In genomic region chr13:67632590-67632989, GRCh38 we compare ENCODE assay signal across 3 cellular contexts.
TF ChIP-seq lines count a peak whose summit lies in the region.

No MANE protein-coding gene starts in this region.

TF ChIP-seq in SK-N-SH treated with all-trans-retinoic acid at 6 μM for 48 hours, 23 proteins besides CTCF, POLR2A, EP300 and RAD21:
- no peak for TF ChIP-seq SNAI2 (CRISPR knock-in tag; IDR thresholded peaks at IDR 0.05)
- no peak for TF ChIP-seq TCF4 (CRISPR knock-in tag; IDR thresholded peaks at IDR 0.05; ENCODE audit: borderline replicate concordance)
- peak; percentile 37; the same call in 1 of the 2 replicates for TF ChIP-seq ISL1 (CRISPR knock-in tag; IDR thresholded peaks at IDR 0.05)

TF ChIP-seq in SK-N-SH, 30 proteins besides CTCF, POLR2A, EP300 and RAD21:
- TF ChIP-seq, protein P1, sequence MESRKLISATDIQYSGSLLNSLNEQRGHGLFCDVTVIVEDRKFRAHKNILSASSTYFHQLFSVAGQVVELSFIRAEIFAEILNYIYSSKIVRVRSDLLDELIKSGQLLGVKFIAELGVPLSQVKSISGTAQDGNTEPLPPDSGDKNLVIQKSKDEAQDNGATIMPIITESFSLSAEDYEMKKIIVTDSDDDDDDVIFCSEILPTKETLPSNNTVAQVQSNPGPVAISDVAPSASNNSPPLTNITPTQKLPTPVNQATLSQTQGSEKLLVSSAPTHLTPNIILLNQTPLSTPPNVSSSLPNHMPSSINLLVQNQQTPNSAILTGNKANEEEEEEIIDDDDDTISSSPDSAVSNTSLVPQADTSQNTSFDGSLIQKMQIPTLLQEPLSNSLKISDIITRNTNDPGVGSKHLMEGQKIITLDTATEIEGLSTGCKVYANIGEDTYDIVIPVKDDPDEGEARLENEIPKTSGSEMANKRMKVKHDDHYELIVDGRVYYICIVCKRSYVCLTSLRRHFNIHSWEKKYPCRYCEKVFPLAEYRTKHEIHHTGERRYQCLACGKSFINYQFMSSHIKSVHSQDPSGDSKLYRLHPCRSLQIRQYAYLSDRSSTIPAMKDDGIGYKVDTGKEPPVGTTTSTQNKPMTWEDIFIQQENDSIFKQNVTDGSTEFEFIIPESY (IDR thresholded peaks at IDR 0.05; ENCODE audit: borderline replicate concordance, low read depth), result no peak
- TF ChIP-seq GABPA (IDR thresholded peaks at IDR 0.05; ENCODE audit: low read depth), result no peak
- no peak for TF ChIP-seq MEF2A (IDR thresholded peaks at IDR 0.05; ENCODE audit: borderline replicate concordance, low read depth)
- TF ChIP-seq, protein P2, sequence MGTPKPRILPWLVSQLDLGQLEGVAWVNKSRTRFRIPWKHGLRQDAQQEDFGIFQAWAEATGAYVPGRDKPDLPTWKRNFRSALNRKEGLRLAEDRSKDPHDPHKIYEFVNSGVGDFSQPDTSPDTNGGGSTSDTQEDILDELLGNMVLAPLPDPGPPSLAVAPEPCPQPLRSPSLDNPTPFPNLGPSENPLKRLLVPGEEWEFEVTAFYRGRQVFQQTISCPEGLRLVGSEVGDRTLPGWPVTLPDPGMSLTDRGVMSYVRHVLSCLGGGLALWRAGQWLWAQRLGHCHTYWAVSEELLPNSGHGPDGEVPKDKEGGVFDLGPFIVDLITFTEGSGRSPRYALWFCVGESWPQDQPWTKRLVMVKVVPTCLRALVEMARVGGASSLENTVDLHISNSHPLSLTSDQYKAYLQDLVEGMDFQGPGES (IDR thresholded peaks at IDR 0.05; ENCODE audit: low read depth, low read length), result no peak
- TF ChIP-seq NFIC (IDR thresholded peaks at IDR 0.05; ENCODE audit: borderline replicate concordance), result no peak
- no peak for TF ChIP-seq TCF12 (IDR thresholded peaks at IDR 0.05)
- no peak for TF ChIP-seq RXRA (IDR thresholded peaks at IDR 0.05; ENCODE audit: borderline replicate concordance, low read depth)
- TF ChIP-seq, protein P3, sequence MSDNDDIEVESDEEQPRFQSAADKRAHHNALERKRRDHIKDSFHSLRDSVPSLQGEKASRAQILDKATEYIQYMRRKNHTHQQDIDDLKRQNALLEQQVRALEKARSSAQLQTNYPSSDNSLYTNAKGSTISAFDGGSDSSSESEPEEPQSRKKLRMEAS (IDR thresholded peaks at IDR 0.05; ENCODE audit: low read depth), result no peak
- no peak for TF ChIP-seq REST (IDR thresholded peaks at IDR 0.05; ENCODE audit: low read depth, low read length)
- TF ChIP-seq SMC3 (IDR thresholded peaks at IDR 0.05; ENCODE audit: low read depth, low read length), result no peak
- TF ChIP-seq JUND (IDR thresholded peaks at IDR 0.05), result no peak
- TF ChIP-seq, protein P4, sequence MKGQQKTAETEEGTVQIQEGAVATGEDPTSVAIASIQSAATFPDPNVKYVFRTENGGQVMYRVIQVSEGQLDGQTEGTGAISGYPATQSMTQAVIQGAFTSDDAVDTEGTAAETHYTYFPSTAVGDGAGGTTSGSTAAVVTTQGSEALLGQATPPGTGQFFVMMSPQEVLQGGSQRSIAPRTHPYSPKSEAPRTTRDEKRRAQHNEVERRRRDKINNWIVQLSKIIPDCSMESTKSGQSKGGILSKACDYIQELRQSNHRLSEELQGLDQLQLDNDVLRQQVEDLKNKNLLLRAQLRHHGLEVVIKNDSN (IDR thresholded peaks at IDR 0.05; ENCODE audit: borderline replicate concordance, low read depth), result no peak
- TF ChIP-seq TAF1 (IDR thresholded peaks at IDR 0.05; ENCODE audit: borderline replicate concordance, low read depth, low read length), result no peak
- no peak for TF ChIP-seq NRF1 (IDR thresholded peaks at IDR 0.05; ENCODE audit: low read depth, low read length)
- no peak for TF ChIP-seq SIN3A (IDR thresholded peaks at IDR 0.05; ENCODE audit: borderline replicate concordance, low read depth, low read length)
- no peak for TF ChIP-seq ELF1 (IDR thresholded peaks at IDR 0.05)
- TF ChIP-seq, protein P5, sequence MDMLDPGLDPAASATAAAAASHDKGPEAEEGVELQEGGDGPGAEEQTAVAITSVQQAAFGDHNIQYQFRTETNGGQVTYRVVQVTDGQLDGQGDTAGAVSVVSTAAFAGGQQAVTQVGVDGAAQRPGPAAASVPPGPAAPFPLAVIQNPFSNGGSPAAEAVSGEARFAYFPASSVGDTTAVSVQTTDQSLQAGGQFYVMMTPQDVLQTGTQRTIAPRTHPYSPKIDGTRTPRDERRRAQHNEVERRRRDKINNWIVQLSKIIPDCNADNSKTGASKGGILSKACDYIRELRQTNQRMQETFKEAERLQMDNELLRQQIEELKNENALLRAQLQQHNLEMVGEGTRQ (IDR thresholded peaks at IDR 0.05; ENCODE audit: borderline replicate concordance, low read depth, low read length), result no peak

TF ChIP-seq in neural cell, 6 proteins besides CTCF, POLR2A, EP300 and RAD21:
- TF ChIP-seq POLR2AphosphoS5 (IDR thresholded peaks at IDR 0.05), result peak; percentile 23
- TF ChIP-seq REST (IDR thresholded peaks at IDR 0.05; ENCODE audit: borderline replicate concordance), result no peak
- TF ChIP-seq MXI1 (conservative IDR thresholded peaks at IDR 0.05; ENCODE audit: poor library complexity, severe bottlenecking), result no peak
- TF ChIP-seq SMC3 (conservative IDR thresholded peaks at IDR 0.05; ENCODE audit: poor library complexity), result no peak
- no peak for TF ChIP-seq TAF1 (IDR thresholded peaks at IDR 0.05; ENCODE audit: low read depth)
- TF ChIP-seq EZH2 (IDR thresholded peaks at IDR 0.05; ENCODE audit: borderline replicate concordance, insufficient read depth, low read length, poor library complexity, severe bottlenecking), result no peak
